Comparison of ENCODE assay signal across 1 cellular context in the genomic region with DNA sequence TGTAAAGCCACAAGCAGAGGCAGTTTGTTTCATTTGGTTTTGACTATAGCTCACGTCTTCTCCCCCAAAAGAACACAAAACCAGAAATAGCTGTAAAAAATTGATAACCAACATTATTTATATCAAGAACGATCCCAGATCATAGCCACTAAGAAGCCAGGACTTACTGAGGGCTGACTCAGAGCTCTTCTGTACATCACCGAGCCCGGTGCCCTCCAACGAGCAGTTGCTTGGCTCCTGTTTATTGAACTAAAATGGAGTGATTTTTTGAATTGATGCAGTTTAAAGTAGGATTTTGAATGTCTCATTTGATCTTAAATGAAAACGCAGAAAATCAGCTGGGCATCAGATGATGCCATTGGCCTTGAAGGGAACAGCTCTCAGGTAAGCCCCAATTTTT.
TF ChIP-seq lines count a peak whose summit lies in the region.

No MANE protein-coding gene starts in this region.

TF ChIP-seq in HepG2, 621 proteins besides CTCF, POLR2A, EP300 and RAD21 (continued from another document):
- TF ChIP-seq, protein P1, sequence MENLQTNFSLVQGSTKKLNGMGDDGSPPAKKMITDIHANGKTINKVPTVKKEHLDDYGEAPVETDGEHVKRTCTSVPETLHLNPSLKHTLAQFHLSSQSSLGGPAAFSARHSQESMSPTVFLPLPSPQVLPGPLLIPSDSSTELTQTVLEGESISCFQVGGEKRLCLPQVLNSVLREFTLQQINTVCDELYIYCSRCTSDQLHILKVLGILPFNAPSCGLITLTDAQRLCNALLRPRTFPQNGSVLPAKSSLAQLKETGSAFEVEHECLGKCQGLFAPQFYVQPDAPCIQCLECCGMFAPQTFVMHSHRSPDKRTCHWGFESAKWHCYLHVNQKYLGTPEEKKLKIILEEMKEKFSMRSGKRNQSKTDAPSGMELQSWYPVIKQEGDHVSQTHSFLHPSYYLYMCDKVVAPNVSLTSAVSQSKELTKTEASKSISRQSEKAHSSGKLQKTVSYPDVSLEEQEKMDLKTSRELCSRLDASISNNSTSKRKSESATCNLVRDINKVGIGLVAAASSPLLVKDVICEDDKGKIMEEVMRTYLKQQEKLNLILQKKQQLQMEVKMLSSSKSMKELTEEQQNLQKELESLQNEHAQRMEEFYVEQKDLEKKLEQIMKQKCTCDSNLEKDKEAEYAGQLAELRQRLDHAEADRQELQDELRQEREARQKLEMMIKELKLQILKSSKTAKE (CRISPR knock-in tag; IDR thresholded peaks at IDR 0.05; ENCODE audit: borderline replicate concordance): no peak
- TF ChIP-seq, protein P2, sequence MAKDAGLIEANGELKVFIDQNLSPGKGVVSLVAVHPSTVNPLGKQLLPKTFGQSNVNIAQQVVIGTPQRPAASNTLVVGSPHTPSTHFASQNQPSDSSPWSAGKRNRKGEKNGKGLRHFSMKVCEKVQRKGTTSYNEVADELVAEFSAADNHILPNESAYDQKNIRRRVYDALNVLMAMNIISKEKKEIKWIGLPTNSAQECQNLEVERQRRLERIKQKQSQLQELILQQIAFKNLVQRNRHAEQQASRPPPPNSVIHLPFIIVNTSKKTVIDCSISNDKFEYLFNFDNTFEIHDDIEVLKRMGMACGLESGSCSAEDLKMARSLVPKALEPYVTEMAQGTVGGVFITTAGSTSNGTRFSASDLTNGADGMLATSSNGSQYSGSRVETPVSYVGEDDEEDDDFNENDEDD (CRISPR knock-in tag; IDR thresholded peaks at IDR 0.05; ENCODE audit: borderline replicate concordance): no peak
- TF ChIP-seq MEF2D (CRISPR knock-in tag; IDR thresholded peaks at IDR 0.05): no peak
- TF ChIP-seq CHD4 (IDR thresholded peaks at IDR 0.05; ENCODE audit: borderline replicate concordance, low read length): no peak
- TF ChIP-seq AGO1 (IDR thresholded peaks at IDR 0.05; ENCODE audit: low read depth, low read length, poor library complexity, severe bottlenecking): no peak
- no peak for TF ChIP-seq ZNF337 (CRISPR knock-in tag; IDR thresholded peaks at IDR 0.05; ENCODE audit: borderline replicate concordance, low read depth)
- no peak for TF ChIP-seq ZNF737 (CRISPR knock-in tag; IDR thresholded peaks at IDR 0.05; ENCODE audit: borderline replicate concordance)
- no peak for TF ChIP-seq SIX1 (CRISPR knock-in tag; IDR thresholded peaks at IDR 0.05; ENCODE audit: borderline replicate concordance)
